In the genomic region with DNA sequence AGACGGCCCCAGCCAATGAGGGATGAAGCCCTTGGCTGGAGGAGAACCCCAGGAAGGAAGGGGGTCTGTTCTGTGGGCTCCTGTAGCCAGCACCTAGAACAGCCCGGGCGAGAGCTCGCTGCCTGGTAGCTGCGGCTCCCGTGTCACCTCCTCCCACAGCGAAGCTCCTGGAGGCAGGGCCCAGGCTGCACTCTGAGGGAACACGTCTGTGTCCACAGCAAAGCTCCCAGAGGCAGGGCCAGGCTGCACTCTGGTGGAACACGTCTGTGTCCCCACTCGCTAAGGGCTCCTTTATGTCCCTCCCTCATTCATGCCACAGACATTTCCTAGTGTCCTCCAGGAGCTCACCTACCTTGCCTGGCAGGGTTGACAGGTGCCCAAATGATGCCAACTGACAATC, we compare ENCODE assay signal across 1 cellular context.
TF ChIP-seq lines count a peak whose summit lies in the region.

No MANE protein-coding gene starts in this region.

TF ChIP-seq in H1, 55 proteins besides CTCF, POLR2A, EP300 and RAD21:
- TF ChIP-seq, protein P1, sequence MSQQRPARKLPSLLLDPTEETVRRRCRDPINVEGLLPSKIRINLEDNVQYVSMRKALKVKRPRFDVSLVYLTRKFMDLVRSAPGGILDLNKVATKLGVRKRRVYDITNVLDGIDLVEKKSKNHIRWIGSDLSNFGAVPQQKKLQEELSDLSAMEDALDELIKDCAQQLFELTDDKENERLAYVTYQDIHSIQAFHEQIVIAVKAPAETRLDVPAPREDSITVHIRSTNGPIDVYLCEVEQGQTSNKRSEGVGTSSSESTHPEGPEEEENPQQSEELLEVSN (IDR thresholded peaks at IDR 0.05): no peak
- no peak for TF ChIP-seq BCL11A (IDR thresholded peaks at IDR 0.05; ENCODE audit: low read depth in 2 of 2, low read length in 2 of 2)
- no peak for TF ChIP-seq PHF8 (conservative IDR thresholded peaks at IDR 0.05; ENCODE audit: low read depth, low read length)
- TF ChIP-seq GTF2F1 (IDR thresholded peaks at IDR 0.05; ENCODE audit: borderline replicate concordance, low read depth, low read length): no peak
- no peak for TF ChIP-seq RNF2 (IDR thresholded peaks at IDR 0.05; ENCODE audit: borderline replicate concordance, low read depth, low read length, missing control alignments, poor library complexity, severe bottlenecking)
- no peak for TF ChIP-seq KDM5A (IDR thresholded peaks at IDR 0.05; ENCODE audit: low read length)
- no peak for TF ChIP-seq GABPA (IDR thresholded peaks at IDR 0.05; ENCODE audit: borderline replicate concordance, insufficient read depth, low read length)
